ENCODE assay signal across 1 cellular context in the genomic region with DNA sequence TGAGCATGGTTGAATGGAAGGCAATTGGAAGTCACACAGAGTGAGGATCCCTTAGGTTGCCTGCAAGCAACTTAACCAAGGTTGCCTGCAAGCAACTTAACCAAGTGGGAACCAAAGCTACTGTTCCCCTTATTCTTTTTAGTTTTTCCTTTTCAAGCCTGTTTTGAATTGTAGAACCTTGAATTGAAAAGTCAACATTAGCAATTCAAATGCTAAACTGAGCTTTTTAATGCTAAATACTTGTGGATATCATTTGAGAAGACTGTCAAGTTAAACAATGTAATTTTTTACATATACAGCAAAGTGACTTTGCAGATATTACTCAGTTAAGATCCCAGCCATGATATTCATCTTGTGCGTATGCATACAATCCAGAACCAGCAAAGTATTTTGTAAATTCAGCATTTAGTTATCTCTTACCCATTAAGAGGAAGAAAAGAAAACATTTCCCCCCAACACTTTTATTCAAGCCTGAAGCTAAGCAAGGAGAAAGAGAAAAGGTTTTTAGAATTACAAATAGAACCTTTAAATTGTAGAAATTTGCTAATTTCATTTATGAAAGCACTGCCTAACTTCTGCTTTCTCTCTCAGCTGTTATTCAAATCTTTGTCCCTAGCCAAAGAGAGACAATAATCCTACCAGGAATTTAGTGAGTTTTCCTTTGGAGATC.
TF ChIP-seq lines count a peak whose summit lies in the region.

No MANE protein-coding gene starts in this region.

TF ChIP-seq in H1, 55 proteins besides CTCF, POLR2A, EP300 and RAD21:
- no peak for TF ChIP-seq CHD2 (IDR thresholded peaks at IDR 0.05; ENCODE audit: low read length)
- no peak for TF ChIP-seq SP2 (IDR thresholded peaks at IDR 0.05; ENCODE audit: low read length)
- TF ChIP-seq KDM4A (IDR thresholded peaks at IDR 0.05; ENCODE audit: low read depth, low read length, severe bottlenecking) = no peak
- TF ChIP-seq BRCA1 (IDR thresholded peaks at IDR 0.05; ENCODE audit: low read depth, low read length) = no peak
- TF ChIP-seq SUZ12 (IDR thresholded peaks at IDR 0.05; ENCODE audit: low read length) = no peak
- no peak for TF ChIP-seq NRF1 (IDR thresholded peaks at IDR 0.05; ENCODE audit: low read depth, low read length)
- TF ChIP-seq, protein P1, sequence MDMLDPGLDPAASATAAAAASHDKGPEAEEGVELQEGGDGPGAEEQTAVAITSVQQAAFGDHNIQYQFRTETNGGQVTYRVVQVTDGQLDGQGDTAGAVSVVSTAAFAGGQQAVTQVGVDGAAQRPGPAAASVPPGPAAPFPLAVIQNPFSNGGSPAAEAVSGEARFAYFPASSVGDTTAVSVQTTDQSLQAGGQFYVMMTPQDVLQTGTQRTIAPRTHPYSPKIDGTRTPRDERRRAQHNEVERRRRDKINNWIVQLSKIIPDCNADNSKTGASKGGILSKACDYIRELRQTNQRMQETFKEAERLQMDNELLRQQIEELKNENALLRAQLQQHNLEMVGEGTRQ (IDR thresholded peaks at IDR 0.05; ENCODE audit: low read length) = no peak
- no peak for TF ChIP-seq KDM1A (IDR thresholded peaks at IDR 0.05; ENCODE audit: borderline replicate concordance, low read length)
- no peak for TF ChIP-seq HDAC6 (IDR thresholded peaks at IDR 0.05; ENCODE audit: low read depth, low read length)
- no peak for TF ChIP-seq EGR1 (IDR thresholded peaks at IDR 0.05; ENCODE audit: borderline replicate concordance, low read depth, low read length)
- TF ChIP-seq, protein P2, sequence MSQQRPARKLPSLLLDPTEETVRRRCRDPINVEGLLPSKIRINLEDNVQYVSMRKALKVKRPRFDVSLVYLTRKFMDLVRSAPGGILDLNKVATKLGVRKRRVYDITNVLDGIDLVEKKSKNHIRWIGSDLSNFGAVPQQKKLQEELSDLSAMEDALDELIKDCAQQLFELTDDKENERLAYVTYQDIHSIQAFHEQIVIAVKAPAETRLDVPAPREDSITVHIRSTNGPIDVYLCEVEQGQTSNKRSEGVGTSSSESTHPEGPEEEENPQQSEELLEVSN (IDR thresholded peaks at IDR 0.05) = no peak
- no peak for TF ChIP-seq BCL11A (IDR thresholded peaks at IDR 0.05; ENCODE audit: low read depth in 2 of 2, low read length in 2 of 2)
- TF ChIP-seq TBP (IDR thresholded peaks at IDR 0.05; ENCODE audit: low read depth, low read length) = no peak
- TF ChIP-seq ASH2L (IDR thresholded peaks at IDR 0.05; ENCODE audit: low read length) = peak; percentile 57
- TF ChIP-seq, protein P3, sequence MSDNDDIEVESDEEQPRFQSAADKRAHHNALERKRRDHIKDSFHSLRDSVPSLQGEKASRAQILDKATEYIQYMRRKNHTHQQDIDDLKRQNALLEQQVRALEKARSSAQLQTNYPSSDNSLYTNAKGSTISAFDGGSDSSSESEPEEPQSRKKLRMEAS (IDR thresholded peaks at IDR 0.05) = no peak
- 0 out of 4 replicates have a peak, but pooled peaks have one; percentile 38 to 42 for TF ChIP-seq HDAC2 (IDR thresholded peaks at IDR 0.05; ENCODE audit: borderline replicate concordance in 1 of 2, low read depth in 2 of 2, low read length in 2 of 2)
- TF ChIP-seq ZNF274 (IDR thresholded peaks at IDR 0.05; ENCODE audit: borderline replicate concordance, extremely low read depth, low read length) = no peak
- no peak for TF ChIP-seq SP4 (IDR thresholded peaks at IDR 0.05; ENCODE audit: low read length)
- TF ChIP-seq, protein P4, sequence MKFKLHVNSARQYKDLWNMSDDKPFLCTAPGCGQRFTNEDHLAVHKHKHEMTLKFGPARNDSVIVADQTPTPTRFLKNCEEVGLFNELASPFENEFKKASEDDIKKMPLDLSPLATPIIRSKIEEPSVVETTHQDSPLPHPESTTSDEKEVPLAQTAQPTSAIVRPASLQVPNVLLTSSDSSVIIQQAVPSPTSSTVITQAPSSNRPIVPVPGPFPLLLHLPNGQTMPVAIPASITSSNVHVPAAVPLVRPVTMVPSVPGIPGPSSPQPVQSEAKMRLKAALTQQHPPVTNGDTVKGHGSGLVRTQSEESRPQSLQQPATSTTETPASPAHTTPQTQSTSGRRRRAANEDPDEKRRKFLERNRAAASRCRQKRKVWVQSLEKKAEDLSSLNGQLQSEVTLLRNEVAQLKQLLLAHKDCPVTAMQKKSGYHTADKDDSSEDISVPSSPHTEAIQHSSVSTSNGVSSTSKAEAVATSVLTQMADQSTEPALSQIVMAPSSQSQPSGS (IDR thresholded peaks at IDR 0.05; ENCODE audit: low read length) = no peak
- TF ChIP-seq, protein P5, sequence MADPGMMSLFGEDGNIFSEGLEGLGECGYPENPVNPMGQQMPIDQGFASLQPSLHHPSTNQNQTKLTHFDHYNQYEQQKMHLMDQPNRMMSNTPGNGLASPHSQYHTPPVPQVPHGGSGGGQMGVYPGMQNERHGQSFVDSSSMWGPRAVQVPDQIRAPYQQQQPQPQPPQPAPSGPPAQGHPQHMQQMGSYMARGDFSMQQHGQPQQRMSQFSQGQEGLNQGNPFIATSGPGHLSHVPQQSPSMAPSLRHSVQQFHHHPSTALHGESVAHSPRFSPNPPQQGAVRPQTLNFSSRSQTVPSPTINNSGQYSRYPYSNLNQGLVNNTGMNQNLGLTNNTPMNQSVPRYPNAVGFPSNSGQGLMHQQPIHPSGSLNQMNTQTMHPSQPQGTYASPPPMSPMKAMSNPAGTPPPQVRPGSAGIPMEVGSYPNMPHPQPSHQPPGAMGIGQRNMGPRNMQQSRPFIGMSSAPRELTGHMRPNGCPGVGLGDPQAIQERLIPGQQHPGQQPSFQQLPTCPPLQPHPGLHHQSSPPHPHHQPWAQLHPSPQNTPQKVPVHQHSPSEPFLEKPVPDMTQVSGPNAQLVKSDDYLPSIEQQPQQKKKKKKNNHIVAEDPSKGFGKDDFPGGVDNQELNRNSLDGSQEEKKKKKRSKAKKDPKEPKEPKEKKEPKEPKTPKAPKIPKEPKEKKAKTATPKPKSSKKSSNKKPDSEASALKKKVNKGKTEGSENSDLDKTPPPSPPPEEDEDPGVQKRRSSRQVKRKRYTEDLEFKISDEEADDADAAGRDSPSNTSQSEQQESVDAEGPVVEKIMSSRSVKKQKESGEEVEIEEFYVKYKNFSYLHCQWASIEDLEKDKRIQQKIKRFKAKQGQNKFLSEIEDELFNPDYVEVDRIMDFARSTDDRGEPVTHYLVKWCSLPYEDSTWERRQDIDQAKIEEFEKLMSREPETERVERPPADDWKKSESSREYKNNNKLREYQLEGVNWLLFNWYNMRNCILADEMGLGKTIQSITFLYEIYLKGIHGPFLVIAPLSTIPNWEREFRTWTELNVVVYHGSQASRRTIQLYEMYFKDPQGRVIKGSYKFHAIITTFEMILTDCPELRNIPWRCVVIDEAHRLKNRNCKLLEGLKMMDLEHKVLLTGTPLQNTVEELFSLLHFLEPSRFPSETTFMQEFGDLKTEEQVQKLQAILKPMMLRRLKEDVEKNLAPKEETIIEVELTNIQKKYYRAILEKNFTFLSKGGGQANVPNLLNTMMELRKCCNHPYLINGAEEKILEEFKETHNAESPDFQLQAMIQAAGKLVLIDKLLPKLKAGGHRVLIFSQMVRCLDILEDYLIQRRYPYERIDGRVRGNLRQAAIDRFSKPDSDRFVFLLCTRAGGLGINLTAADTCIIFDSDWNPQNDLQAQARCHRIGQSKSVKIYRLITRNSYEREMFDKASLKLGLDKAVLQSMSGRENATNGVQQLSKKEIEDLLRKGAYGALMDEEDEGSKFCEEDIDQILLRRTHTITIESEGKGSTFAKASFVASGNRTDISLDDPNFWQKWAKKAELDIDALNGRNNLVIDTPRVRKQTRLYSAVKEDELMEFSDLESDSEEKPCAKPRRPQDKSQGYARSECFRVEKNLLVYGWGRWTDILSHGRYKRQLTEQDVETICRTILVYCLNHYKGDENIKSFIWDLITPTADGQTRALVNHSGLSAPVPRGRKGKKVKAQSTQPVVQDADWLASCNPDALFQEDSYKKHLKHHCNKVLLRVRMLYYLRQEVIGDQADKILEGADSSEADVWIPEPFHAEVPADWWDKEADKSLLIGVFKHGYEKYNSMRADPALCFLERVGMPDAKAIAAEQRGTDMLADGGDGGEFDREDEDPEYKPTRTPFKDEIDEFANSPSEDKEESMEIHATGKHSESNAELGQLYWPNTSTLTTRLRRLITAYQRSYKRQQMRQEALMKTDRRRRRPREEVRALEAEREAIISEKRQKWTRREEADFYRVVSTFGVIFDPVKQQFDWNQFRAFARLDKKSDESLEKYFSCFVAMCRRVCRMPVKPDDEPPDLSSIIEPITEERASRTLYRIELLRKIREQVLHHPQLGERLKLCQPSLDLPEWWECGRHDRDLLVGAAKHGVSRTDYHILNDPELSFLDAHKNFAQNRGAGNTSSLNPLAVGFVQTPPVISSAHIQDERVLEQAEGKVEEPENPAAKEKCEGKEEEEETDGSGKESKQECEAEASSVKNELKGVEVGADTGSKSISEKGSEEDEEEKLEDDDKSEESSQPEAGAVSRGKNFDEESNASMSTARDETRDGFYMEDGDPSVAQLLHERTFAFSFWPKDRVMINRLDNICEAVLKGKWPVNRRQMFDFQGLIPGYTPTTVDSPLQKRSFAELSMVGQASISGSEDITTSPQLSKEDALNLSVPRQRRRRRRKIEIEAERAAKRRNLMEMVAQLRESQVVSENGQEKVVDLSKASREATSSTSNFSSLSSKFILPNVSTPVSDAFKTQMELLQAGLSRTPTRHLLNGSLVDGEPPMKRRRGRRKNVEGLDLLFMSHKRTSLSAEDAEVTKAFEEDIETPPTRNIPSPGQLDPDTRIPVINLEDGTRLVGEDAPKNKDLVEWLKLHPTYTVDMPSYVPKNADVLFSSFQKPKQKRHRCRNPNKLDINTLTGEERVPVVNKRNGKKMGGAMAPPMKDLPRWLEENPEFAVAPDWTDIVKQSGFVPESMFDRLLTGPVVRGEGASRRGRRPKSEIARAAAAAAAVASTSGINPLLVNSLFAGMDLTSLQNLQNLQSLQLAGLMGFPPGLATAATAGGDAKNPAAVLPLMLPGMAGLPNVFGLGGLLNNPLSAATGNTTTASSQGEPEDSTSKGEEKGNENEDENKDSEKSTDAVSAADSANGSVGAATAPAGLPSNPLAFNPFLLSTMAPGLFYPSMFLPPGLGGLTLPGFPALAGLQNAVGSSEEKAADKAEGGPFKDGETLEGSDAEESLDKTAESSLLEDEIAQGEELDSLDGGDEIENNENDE (IDR thresholded peaks at IDR 0.05; ENCODE audit: insufficient replicate concordance, low read length) = peak; percentile 98
- no peak for TF ChIP-seq MAFK (IDR thresholded peaks at IDR 0.05; ENCODE audit: low read depth, low read length)
- no peak for TF ChIP-seq TEAD4 (IDR thresholded peaks at IDR 0.05; ENCODE audit: low read depth, low read length)
- TF ChIP-seq FOSL1 (IDR thresholded peaks at IDR 0.05; ENCODE audit: insufficient read depth, low read depth, low read length) = no peak
- no peak for TF ChIP-seq POLR2AphosphoS5 (IDR thresholded peaks at IDR 0.05; ENCODE audit: low read depth, low read length)
- TF ChIP-seq KDM5A (IDR thresholded peaks at IDR 0.05; ENCODE audit: low read length) = no peak
- TF ChIP-seq RNF2 (IDR thresholded peaks at IDR 0.05; ENCODE audit: borderline replicate concordance, low read depth, low read length, missing control alignments, poor library complexity, severe bottlenecking) = no peak
- TF ChIP-seq SP1 (IDR thresholded peaks at IDR 0.05; ENCODE audit: low read depth, low read length) = peak; percentile 24; the same call in 1 of the 2 replicates
- no peak for TF ChIP-seq CEBPB (IDR thresholded peaks at IDR 0.05; ENCODE audit: low read depth, low read length)
- no peak for TF ChIP-seq CBX8 (IDR thresholded peaks at IDR 0.05; ENCODE audit: borderline replicate concordance, low read depth, low read length)
- TF ChIP-seq SIX5 (IDR thresholded peaks at IDR 0.05; ENCODE audit: low read depth, low read length) = no peak
- TF ChIP-seq JUN (IDR thresholded peaks at IDR 0.05; ENCODE audit: low read depth, low read length) = no peak
- TF ChIP-seq POU5F1 (IDR thresholded peaks at IDR 0.05; ENCODE audit: low read depth, low read length) = 0 out of 2 replicates have a peak, but pooled peaks have one; percentile 59
- no peak for TF ChIP-seq SRF (IDR thresholded peaks at IDR 0.05; ENCODE audit: low read depth, low read length)
- TF ChIP-seq GABPA (IDR thresholded peaks at IDR 0.05; ENCODE audit: borderline replicate concordance, insufficient read depth, low read length) = no peak
- TF ChIP-seq JUND (IDR thresholded peaks at IDR 0.05; ENCODE audit: low read length) = no peak
- no peak for TF ChIP-seq CTBP2 (IDR thresholded peaks at IDR 0.05; ENCODE audit: borderline replicate concordance, insufficient read depth, insufficient read length, low read length)
- no peak for TF ChIP-seq TAF1 (IDR thresholded peaks at IDR 0.05; ENCODE audit: low read depth, low read length)
- no peak for TF ChIP-seq CREB1 (IDR thresholded peaks at IDR 0.05)
- no peak for TF ChIP-seq SIRT6 (IDR thresholded peaks at IDR 0.05; ENCODE audit: low read length)
- no peak for TF ChIP-seq RXRA (IDR thresholded peaks at IDR 0.05; ENCODE audit: insufficient read depth, low read depth, low read length)
- no peak for TF ChIP-seq TCF12 (IDR thresholded peaks at IDR 0.05; ENCODE audit: low read depth, low read length)
- no peak for TF ChIP-seq GTF2F1 (IDR thresholded peaks at IDR 0.05; ENCODE audit: borderline replicate concordance, low read depth, low read length)
- TF ChIP-seq CHD1 (IDR thresholded peaks at IDR 0.05; ENCODE audit: low read depth, low read length) = no peak
